Comparison of ENCODE assay signal across 20 cellular contexts in genomic region chr11:100712618-100713017, GRCh38. TPM values are rescaled to one million over a fixed set of nuclear protein-coding genes. Genes with fewer than 3 reads are reported as not detected.
"Had no signal": no experiment of that assay in that cellular context is flagged by ENCODE, and none has a peak within 500 bp of the region (broad histone marks: within the 10 kb centered on the region; RNA-seq: fewer than 3 reads in every experiment).

No MANE protein-coding gene starts in this region.

- DNase-seq: activated CD4-positive, alpha-beta T cell treated with anti-CD3 and anti-CD28 coated beads for 36 hours; activated CD4-positive, alpha-beta T cell treated with anti-CD3 and anti-CD28 coated beads, Interleukin-2, amount 50 U/mL, for 48 hours; activated gamma-delta T cell treated with Interleukin-2 at 50 U/mL for 16 hours; effector CD8-positive, alpha-beta T cell; esophagus squamous epithelium; mesendoderm; natural killer cell; sigmoid colon; stimulated activated CD4-positive, alpha-beta T cell treated with anti-CD3 and anti-CD28 coated beads, Interleukin-4, amount 100 ng/mL, for 4 hours; SW 1271; T-helper 2 cell; upper lobe of right lung had no signal

- H3K4me1 ChIP-seq: parathyroid adenoma, sigmoid colon, upper lobe of right lung had no signal

- H3K9me3 ChIP-seq: esophagus squamous epithelium, neutrophil, sigmoid colon, thoracic aorta, upper lobe of right lung had no signal

- ATAC-seq: activated CD4-positive, alpha-beta T cell treated with anti-CD3 and anti-CD28 coated beads for 36 hours; activated naive CD4-positive, alpha-beta T cell treated with anti-CD3 and anti-CD28 coated beads, Interleukin-2, amount 50 U/mL, for 72 hours; natural killer cell; stimulated activated memory B cell treated with anti-CD40 and anti-IgM and Interleukin-4, amounts not matched to agents 10 μg/mL and 1 μg/mL and 100 μg/mL, for 72 hours; upper lobe of right lung had no signal

- FAIRE-seq: bronchial epithelial cell, keratinocyte, TTC549 had no signal

- H3K4me3 ChIP-seq: esophagus squamous epithelium, sigmoid colon, thoracic aorta, upper lobe of right lung had no signal

- H3K27me3 ChIP-seq: esophagus squamous epithelium, neutrophil, sigmoid colon, upper lobe of right lung had no signal

- H3K27ac ChIP-seq: esophagus squamous epithelium, neutrophil, parathyroid adenoma, sigmoid colon, thoracic aorta, upper lobe of right lung had no signal

- H3K36me3 ChIP-seq: esophagus squamous epithelium, neutrophil, sigmoid colon, thoracic aorta, upper lobe of right lung had no signal

- H2AFZ ChIP-seq: parathyroid adenoma had no signal

- H3K9ac ChIP-seq: parathyroid adenoma had no signal

RNA-seq across cellular contexts. Expression of gene ARHGAP42, which starts 25.5 kb away (rescaled TPM):
- total RNA-seq: activated CD4-positive, alpha-beta T cell treated with anti-CD3 and anti-CD28 coated beads for 36 hours had no signal
